In the genomic region with DNA sequence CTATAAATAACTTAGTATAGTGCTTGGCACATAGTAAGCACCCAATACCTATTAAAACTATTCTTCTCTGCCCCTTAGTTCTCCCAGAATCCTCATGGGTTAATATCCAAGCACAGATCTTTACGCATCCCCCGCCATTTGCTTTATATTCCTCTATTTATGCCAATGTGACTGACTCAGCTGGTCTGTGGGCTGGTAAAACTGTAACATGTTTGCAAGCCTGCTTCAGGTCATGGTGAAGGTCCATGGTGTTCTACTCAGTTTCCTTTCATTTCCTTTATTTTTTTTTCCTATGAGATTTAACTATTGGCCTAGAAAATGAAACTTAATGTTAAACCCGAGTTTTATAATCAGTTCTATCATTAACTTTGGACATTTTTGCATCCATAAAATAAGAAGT, we compare ENCODE assay signal across 22 cellular contexts.
"Had no signal": no experiment of that assay in that cellular context is flagged by ENCODE, and none has a peak within 500 bp of the region (broad histone marks: within the 10 kb centered on the region; RNA-seq: fewer than 3 reads in every experiment).

No MANE protein-coding gene starts in this region.

- H3K27ac Mint-ChIP-seq: activated CD4-positive, alpha-beta T cell treated with anti-CD3 and anti-CD28 coated beads, Interleukin-2, amount 10 ng/mL, durations not matched to agents 24 days and 14 days; activated CD8-positive, alpha-beta T cell treated with anti-CD3 and anti-CD28 coated beads for 36 hours; activated naive CD4-positive, alpha-beta T cell treated with anti-CD3 and anti-CD28 coated beads for 36 hours; activated naive CD8-positive, alpha-beta T cell treated with anti-CD3 and anti-CD28 coated beads, Interleukin-2, amount 50 U/mL, for 24 hours; activated T-cell treated with anti-CD3 and anti-CD28 coated beads, Interleukin-2, amount 50 U/mL, for 24 hours; brain; naive B cell; T-cell had no signal

- H3K27me3 Mint-ChIP-seq: activated CD4-positive, alpha-beta T cell treated with anti-CD3 and anti-CD28 coated beads, Interleukin-2, amount 10 ng/mL, durations not matched to agents 24 days and 14 days; activated T-cell treated with anti-CD3 and anti-CD28 coated beads, Interleukin-2, amount 50 U/mL, for 24 hours; naive B cell; T-cell had no signal

- H3K9me3 Mint-ChIP-seq: activated naive CD8-positive, alpha-beta T cell treated with anti-CD3 and anti-CD28 coated beads, Interleukin-2, amount 50 U/mL, for 24 hours; activated T-cell treated with anti-CD3 and anti-CD28 coated beads, Interleukin-2, amount 50 U/mL, for 24 hours; T-cell had no signal

- H3K4me3 Mint-ChIP-seq: activated CD4-positive, alpha-beta T cell treated with anti-CD3 and anti-CD28 coated beads, Interleukin-2, amount 10 ng/mL, durations not matched to agents 24 days and 14 days; activated CD8-positive, alpha-beta T cell treated with anti-CD3 and anti-CD28 coated beads for 36 hours; activated naive CD4-positive, alpha-beta T cell treated with anti-CD3 and anti-CD28 coated beads for 36 hours; activated naive CD8-positive, alpha-beta T cell treated with anti-CD3 and anti-CD28 coated beads, Interleukin-2, amount 50 U/mL, for 24 hours; activated T-cell treated with anti-CD3 and anti-CD28 coated beads, Interleukin-2, amount 50 U/mL, for 24 hours; brain; naive B cell; T-cell had no signal

- ATAC-seq: activated CD8-positive, alpha-beta T cell treated with anti-CD3 and anti-CD28 coated beads for 36 hours; activated naive CD8-positive, alpha-beta T cell treated with anti-CD3 and anti-CD28 coated beads, Interleukin-2, amount 50 U/mL, for 24 hours; left lobe of liver; mucosa of descending colon; T-cell had no signal

- H3K4me1 ChIP-seq: uterus had no signal

- H3K4me3 ChIP-seq: coronary artery, mucosa of descending colon, ovary, tibial artery, uterus had no signal

- H3K4me1 Mint-ChIP-seq: activated naive CD8-positive, alpha-beta T cell treated with anti-CD3 and anti-CD28 coated beads, Interleukin-2, amount 50 U/mL, for 24 hours; T-cell had no signal

- H3K27me3 ChIP-seq: ovary, tibial artery, uterus had no signal

- H3K36me3 Mint-ChIP-seq: naive B cell, T-cell had no signal

- H3K27ac ChIP-seq: ovary, uterus had no signal

- DNase-seq: activated CD4-positive, alpha-beta T cell treated with anti-CD3 and anti-CD28 coated beads, Interleukin-2, amount 10 ng/mL, durations not matched to agents 24 days and 14 days; activated CD8-positive, alpha-beta T cell treated with anti-CD3 and anti-CD28 coated beads for 36 hours; activated naive CD4-positive, alpha-beta T cell treated with anti-CD3 and anti-CD28 coated beads for 36 hours; activated naive CD8-positive, alpha-beta T cell treated with anti-CD3 and anti-CD28 coated beads, Interleukin-2, amount 50 U/mL, for 24 hours; activated T-cell treated with anti-CD3 and anti-CD28 coated beads, Interleukin-2, amount 50 U/mL, for 24 hours; anterior cingulate cortex; central memory CD4-positive, alpha-beta T cell; effector CD4-positive, alpha-beta T cell; hippocampal formation; mesenchymal stem cell; mucosa of descending colon; naive B cell; ovary; stimulated activated naive CD4-positive, alpha-beta T cell; T-cell; T-helper 9 cell; uterus had no signal

- H3K9me3 ChIP-seq: mucosa of descending colon, ovary, tibial artery, uterus had no signal

- H3K36me3 ChIP-seq: ovary, tibial artery, uterus had no signal

- FAIRE-seq: islet of Langerhans had no signal
